ENCODE assay signal across 15 cellular contexts in genomic region chr1:164565356-164565755, GRCh38. TPM values are rescaled to one million over a fixed set of nuclear protein-coding genes. Genes with fewer than 3 reads are reported as not detected.
DNase-seq lines count a peak whose midpoint lies in the region; ATAC-seq, FAIRE-seq and TF ChIP-seq lines count a peak whose summit lies in the region.
"Had no signal": no experiment of that assay in that cellular context is flagged by ENCODE, and none has a peak within 500 bp of the region (broad histone marks: within the 10 kb centered on the region; RNA-seq: fewer than 3 reads in every experiment).

No MANE protein-coding gene starts in this region.

- H3K4me3 ChIP-seq in bronchial epithelial cell (ENCODE audit: low read depth, low read length), result no peak overlapping the region
- H3K4me3 ChIP-seq in left lung, result peak overlapping the region in 1 of 2 donors; percentile 58
- peak overlapping the region; percentile 70 to 86 for H3K4me3 ChIP-seq in stomach smooth muscle (ENCODE audit: low read length in 2 of 2)

- peaks cover 6% of the 10 kb centered on the region for H3K27me3 Mint-ChIP-seq in activated CD4-positive, alpha-beta T cell treated with anti-CD3 and anti-CD28 coated beads for 36 hours

- H3K9me3 ChIP-seq in left lung, result no peaks in the 10 kb centered on the region
- H3K9me3 ChIP-seq in stomach smooth muscle (ENCODE audit: control insufficient read depth in 2 of 2, low read length in 2 of 2), result no peaks in the 10 kb centered on the region

- ATAC-seq in left lung, result peak; percentile 59
- ATAC-seq in activated CD4-positive, alpha-beta T cell treated with anti-CD3 and anti-CD28 coated beads for 36 hours, result no peak
- no peak for ATAC-seq in HG02981 (IDR thresholded peaks at IDR 0.05; ENCODE audit: unreplicated experiment)

- FAIRE-seq in bronchial epithelial cell (lab: Jason Lieb, UNC), result no peak
- FAIRE-seq: frontal cortex had no signal

- H3K27ac ChIP-seq in left lung, result peak overlapping the region; percentile 39 to 58
- H3K27ac ChIP-seq in stomach smooth muscle (ENCODE audit: low read length), result peak overlapping the region; percentile 56
- H3K27ac ChIP-seq in substantia nigra (ENCODE audit: low read depth, low read length, poor library complexity, severe bottlenecking), result no peak overlapping the region

- H3K9me3 Mint-ChIP-seq in activated CD4-positive, alpha-beta T cell treated with anti-CD3 and anti-CD28 coated beads for 36 hours (ENCODE audit: low read depth), result no peaks in the 10 kb centered on the region
- H3K9me3 Mint-ChIP-seq: activated T-helper 2 cell treated with anti-CD3 and anti-CD28 coated beads, Interferon-gamma antibody, Interleukin-2, Interleukin-4, amounts not matched to agents 10 μg/mL and 5 μg/mL and 100 μg/mL, durations not matched to agents 14 hours and 24 hours and 36 hours had no signal

- CTCF ChIA-PET in HEK293T (lab: Yijun Ruan, JAX), result no interaction called here
- CTCF ChIA-PET in activated CD4-positive, alpha-beta T cell treated with anti-CD3 and anti-CD28 coated beads for 36 hours (lab: Charles Lee), result no interaction called here

- DNase-seq in HEK293T (ENCODE audit: extremely low spot score), result no peak
- peak; percentile 29 for DNase-seq in bronchial epithelial cell (ENCODE audit: low read depth)
- DNase-seq in left lung, result no peak
- no peak for DNase-seq in NCI-H1930 (lab: John Stamatoyannopoulos, UW)
- DNase-seq in activated CD4-positive, alpha-beta T cell treated with anti-CD3 and anti-CD28 coated beads for 36 hours, result no peak
- no peak for DNase-seq in substantia nigra (lab: John Stamatoyannopoulos, UW)
- DNase-seq: activated CD4-positive, alpha-beta T cell treated with anti-CD3 and anti-CD28 coated beads for 1 hour; CD4-positive, CD25-positive, alpha-beta regulatory T cell; midbrain; NCI-H1417; NCI-H526 treated with DMSO at 0.1 percent for 48 hours had no signal

- no peaks in the 10 kb centered on the region for H3K27me3 ChIP-seq in bronchial epithelial cell (ENCODE audit: control insufficient read depth, insufficient read depth, low read length)
- H3K27me3 ChIP-seq in left lung, result peaks cover 0 to 14% of the 10 kb centered on the region in 2 donors
- H3K27me3 ChIP-seq in stomach smooth muscle (ENCODE audit: control insufficient read depth in 1 of 2, insufficient read depth in 2 of 2, low read length in 2 of 2), result no peaks in the 10 kb centered on the region

- peak overlapping the region; percentile 6 to 68 for H3K9ac ChIP-seq in stomach smooth muscle (ENCODE audit: low read length in 2 of 2)

- H3K36me3 Mint-ChIP-seq in activated CD4-positive, alpha-beta T cell treated with anti-CD3 and anti-CD28 coated beads for 36 hours (ENCODE audit: low read depth), result no peaks in the 10 kb centered on the region
- H3K36me3 Mint-ChIP-seq: CD4-positive, CD25-positive, alpha-beta regulatory T cell had no signal

- peaks cover 0 to 10% of the 10 kb centered on the region in 2 donors for H3K4me1 ChIP-seq in left lung
- H3K4me1 ChIP-seq in stomach smooth muscle (ENCODE audit: control insufficient read depth, insufficient read depth, low read length), result peaks cover 17% of the 10 kb centered on the region

- no peak for TF ChIP-seq CTCF in bronchial epithelial cell (IDR thresholded peaks at IDR 0.05; ENCODE audit: insufficient read depth, low read length, severe bottlenecking)
- no peak for TF ChIP-seq CTCF in left lung (IDR thresholded peaks at IDR 0.05)

- H3K36me3 ChIP-seq in bronchial epithelial cell (ENCODE audit: control insufficient read depth, insufficient read depth, low read length), result no peaks in the 10 kb centered on the region
- no peaks in the 10 kb centered on the region for H3K36me3 ChIP-seq in left lung
- peaks cover 0 to 2% of the 10 kb centered on the region in 2 donors for H3K36me3 ChIP-seq in stomach smooth muscle (ENCODE audit: control insufficient read depth in 2 of 2, insufficient read depth in 2 of 2, low read length in 2 of 2)

- H3K4me1 Mint-ChIP-seq in activated CD4-positive, alpha-beta T cell treated with anti-CD3 and anti-CD28 coated beads for 36 hours, result peaks cover 1% of the 10 kb centered on the region

- no peak overlapping the region for H3K4me3 Mint-ChIP-seq in activated CD4-positive, alpha-beta T cell treated with anti-CD3 and anti-CD28 coated beads for 36 hours
- H3K4me3 Mint-ChIP-seq: CD4-positive, CD25-positive, alpha-beta regulatory T cell had no signal

- intact Hi-C loops in left lung (cut with DNase I), result no loop called here
- intact Hi-C loops in activated CD4-positive, alpha-beta T cell treated with anti-CD3 and anti-CD28 coated beads for 36 hours (cut with DNase I, micrococcal nuclease), result no loop called here

- no peak overlapping the region for H3K27ac Mint-ChIP-seq in activated CD4-positive, alpha-beta T cell treated with anti-CD3 and anti-CD28 coated beads for 36 hours
- H3K27ac Mint-ChIP-seq: activated T-helper 2 cell treated with anti-CD3 and anti-CD28 coated beads, Interferon-gamma antibody, Interleukin-2, Interleukin-4, amounts not matched to agents 10 μg/mL and 5 μg/mL and 100 μg/mL, durations not matched to agents 14 hours and 24 hours and 36 hours; CD4-positive, CD25-positive, alpha-beta regulatory T cell had no signal

- POLR2A ChIA-PET in HEK293T (lab: Yijun Ruan, JAX), result no interaction called here
- POLR2A ChIA-PET in activated CD4-positive, alpha-beta T cell treated with anti-CD3 and anti-CD28 coated beads for 36 hours (lab: Charles Lee), result no interaction called here

TF ChIP-seq in HEK293T, 16 proteins besides CTCF, POLR2A, EP300 and RAD21:
- TF ChIP-seq ZNF384 (IDR thresholded peaks at IDR 0.05) (peak; percentile 33; the same call in 1 of the 2 replicates), FOXM1 (IDR thresholded peaks at IDR 0.05; ENCODE audit: borderline replicate concordance) (no peak), L3MBTL2 (conservative IDR thresholded peaks at IDR 0.05) (no peak), PKNOX1 (IDR thresholded peaks at IDR 0.05) (no peak), HDGF (IDR thresholded peaks at IDR 0.05; ENCODE audit: borderline replicate concordance) (no peak)

RNA-seq across cellular contexts. Expression of gene PBX1, which starts 6.4 kb away (rescaled TPM):
- total RNA-seq in bronchial epithelial cell (2.9 and 3.2 TPM in 2 replicates), left lung (10 to 100 TPM; 44.5 to 50.6 TPM)
- total RNA-seq in activated CD4-positive, alpha-beta T cell treated with anti-CD3 and anti-CD28 coated beads for 36 hours, result under 1 TPM; 0.18 to 0.37 TPM
- total RNA-seq: activated T-helper 2 cell treated with anti-CD3 and anti-CD28 coated beads, Interferon-gamma antibody, Interleukin-2, Interleukin-4, amounts not matched to agents 10 μg/mL and 5 μg/mL and 100 μg/mL, durations not matched to agents 14 hours and 24 hours and 36 hours had no signal

Comparison
In these comparisons a context has a peak if more than half of its experiments do, and no peak if none do; other contexts are left out.
1. RNA of gene PBX1, which starts 6.4 kb away (total RNA-seq): 44.5 to 50.6 TPM in left lung; 2.9 to 3.2 TPM in bronchial epithelial cell and 0.18 to 0.37 TPM in activated CD4-positive, alpha-beta T cell treated with anti-CD3 and anti-CD28 coated beads for 36 hours; every median in the first group is over 10 times any median in the second.